ENCODE assay signal across 8 cellular contexts in genomic region chr3:49724586-49724985, GRCh38. TPM values are rescaled to one million over a fixed set of nuclear protein-coding genes. Genes with fewer than 3 reads are reported as not detected.
DNase-seq lines count a peak whose midpoint lies in the region; FAIRE-seq and TF ChIP-seq lines count a peak whose summit lies in the region.

No MANE protein-coding gene starts in this region.

- CTCF ChIA-PET in HEK293T (lab: Yijun Ruan, JAX): interaction anchor here (1.0 kb wide), 1 partner anchor 23 kb away, joined by 5 read pairs; no protein-coding TSS in a partner anchor

- TF ChIP-seq CTCF in 22Rv1 (IDR thresholded peaks at IDR 0.05) (no peak), kidney (IDR thresholded peaks at IDR 0.05; ENCODE audit: borderline replicate concordance, extremely low read depth, insufficient read depth) (no peak), testis (IDR thresholded peaks at IDR 0.05) (no peak)

- POLR2A ChIA-PET in HEK293T (lab: Yijun Ruan, JAX): interaction anchor here (0.6 to 1.7 kb wide), 4 partner anchors 8 to 62 kb away, joined by 3 to 4 read pairs (median 4); partner anchors contain the start of gene IP6K1

- peak overlapping the region; percentile 49 to 69 for H3K4me3 ChIP-seq in kidney (ENCODE audit: low read length in 2 of 2)
- peak overlapping the region; percentile 65 to 99 for H3K4me3 ChIP-seq in testis

- peak overlapping the region; percentile 97 for H3K27ac ChIP-seq in 22Rv1
- H3K27ac ChIP-seq in adipose tissue (ENCODE audit: low read depth, low read length): peak overlapping the region; percentile 47
- peak overlapping the region; percentile 84 to 93 for H3K27ac ChIP-seq in kidney (ENCODE audit: low read depth in 2 of 2, low read length in 2 of 2)
- H3K27ac ChIP-seq in testis: peak overlapping the region; percentile 77 to 92

- H3K9me3 ChIP-seq in kidney (ENCODE audit: control insufficient read depth in 1 of 2, low read length in 2 of 2) (no peaks in the 10 kb centered on the region), testis (no peaks in the 10 kb centered on the region)

- TF ChIP-seq POLR2A in testis (IDR thresholded peaks at IDR 0.05): no peak

- H3K36me3 ChIP-seq in kidney (ENCODE audit: control insufficient read depth in 1 of 2, insufficient read depth in 2 of 2, low read length in 2 of 2): peaks cover 16 to 26% of the 10 kb centered on the region in 2 donors
- no peaks in the 10 kb centered on the region for H3K36me3 ChIP-seq in testis (ENCODE audit: low read depth, missing control alignments)

- intact Hi-C loops in kidney (cut with DNase I) (no loop called here), testis (cut with DNase I; ENCODE audit: low total_unique reads) (no loop called here)

- WGBS in adipose tissue, 3 donors: 15 to 22% (median 21%) methylated on average over 6 of the region's 6 CpGs
- WGBS in testis, 2 donors: 10 to 16% methylated on average over 5 to 6 of the region's 6 CpGs

- H3K9ac ChIP-seq in kidney (ENCODE audit: low read length in 2 of 2): peak overlapping the region; percentile 63 to 86

- H3K4me1 ChIP-seq in kidney (ENCODE audit: control insufficient read depth in 1 of 2, insufficient read depth in 1 of 2, low read depth in 1 of 2, low read length in 2 of 2) (peaks cover 12 to 27% of the 10 kb centered on the region in 2 donors), testis (peaks cover 17% of the 10 kb centered on the region)

- no peak for DNase-seq in HEK293T (ENCODE audit: extremely low spot score)
- DNase-seq in kidney: peak; percentile 79
- DNase-seq in testis: peak; percentile 56
- DNase-seq in DMS79 treated with DMSO at 0.1 percent for 48 hours (lab: John Stamatoyannopoulos, UW): no peak
- no peak for DNase-seq in mesenteric fat pad (ENCODE audit: low spot score)
- no peak for DNase-seq in hippocampal formation (lab: John Stamatoyannopoulos, UW)

- H3K27me3 ChIP-seq in testis: no peaks in the 10 kb centered on the region

- FAIRE-seq in kidney (lab: Jason Lieb, UNC): no peak

TF ChIP-seq in HEK293T, 16 proteins besides CTCF, POLR2A, EP300 and RAD21:
- TF ChIP-seq FOXA1 (IDR thresholded peaks at IDR 0.05): no peak
- no peak for TF ChIP-seq PKNOX1 (IDR thresholded peaks at IDR 0.05)
- 0 out of 2 replicates have a peak, but pooled peaks have one; percentile 28 for TF ChIP-seq HDGF (IDR thresholded peaks at IDR 0.05; ENCODE audit: borderline replicate concordance)
- no peak for TF ChIP-seq ARNT (IDR thresholded peaks at IDR 0.05)
- TF ChIP-seq FOXK2 (IDR thresholded peaks at IDR 0.05): no peak
- TF ChIP-seq SP1 (IDR thresholded peaks at IDR 0.05): no peak
- TF ChIP-seq ELF4 (IDR thresholded peaks at IDR 0.05): no peak
- TF ChIP-seq TARDBP (IDR thresholded peaks at IDR 0.05): no peak
TF ChIP-seq in HEK293T: peak in this region for 1.

RNA-seq across cellular contexts. Expression of gene GMPPB, which starts 0.8 kb away (rescaled TPM):
- polyA plus RNA-seq in adipose tissue (10 to 100 TPM; 18.1 to 34.0 (median 20.5) TPM), kidney (ENCODE audit: insufficient read depth, low read depth, low replicate concordance) (25.0 TPM), testis (ENCODE audit: insufficient read depth, low read depth, low replicate concordance) (16.8 TPM)
- total RNA-seq in kidney (37.4 TPM), testis (10 to 100 TPM; 15.7 to 23.4 TPM), mesenteric fat pad (45.4 TPM)

RNA-seq across cellular contexts. Expression of gene AMIGO3, which starts 5.1 kb away (rescaled TPM):
- polyA plus RNA-seq in adipose tissue: under 1 TPM in 2 of 3 donors, not detected in 1; 0.87 to 0.88 TPM
- total RNA-seq in kidney: not detected
- polyA plus RNA-seq in kidney (ENCODE audit: insufficient read depth, low read depth, low replicate concordance): 0.73 TPM
- 10 to 100 TPM in 1 of 2 donors, 1 to 10 TPM in 1; 8.8 to 14.8 TPM for total RNA-seq in testis
- polyA plus RNA-seq in testis (ENCODE audit: insufficient read depth, low read depth, low replicate concordance): 3.0 TPM
- not detected for total RNA-seq in mesenteric fat pad

RNA-seq across cellular contexts. Expression of gene RNF123, which starts 35.2 kb away (rescaled TPM):
- polyA plus RNA-seq in adipose tissue: 10 to 100 TPM; 12.3 to 20.9 (median 13.6) TPM
- total RNA-seq in kidney: 43.7 TPM
- polyA plus RNA-seq in kidney (ENCODE audit: insufficient read depth, low read depth, low replicate concordance): 41.7 TPM
- total RNA-seq in testis: 10 to 100 TPM; 72.4 to 79.7 TPM
- 54.7 TPM for polyA plus RNA-seq in testis (ENCODE audit: insufficient read depth, low read depth, low replicate concordance)
- 42.1 TPM for total RNA-seq in mesenteric fat pad

RNA-seq across cellular contexts. Expression of gene MST1, which starts 35.3 kb away (rescaled TPM):
- 10 to 100 TPM; 14.3 to 22.2 (median 19.1) TPM for polyA plus RNA-seq in adipose tissue
- 77.3 TPM for total RNA-seq in kidney
- polyA plus RNA-seq in kidney (ENCODE audit: insufficient read depth, low read depth, low replicate concordance): 152 TPM
- total RNA-seq in testis: 10 to 100 TPM; 60.3 to 67.1 TPM
- 73.4 TPM for polyA plus RNA-seq in testis (ENCODE audit: insufficient read depth, low read depth, low replicate concordance)
- total RNA-seq in mesenteric fat pad: 5.7 TPM

RNA-seq across cellular contexts. Expression of gene APEH, which starts 50.4 kb away (rescaled TPM):
- polyA plus RNA-seq in adipose tissue (10 to 100 TPM; 31.5 to 46.6 (median 44.6) TPM), kidney (ENCODE audit: insufficient read depth, low read depth, low replicate concordance) (138 TPM), testis (ENCODE audit: insufficient read depth, low read depth, low replicate concordance) (72.3 TPM)
- total RNA-seq in kidney (143 TPM), testis (10 to 100 TPM; 76.7 to 94.5 TPM), mesenteric fat pad (51.1 TPM)

Comparison
In these comparisons a context has a peak if more than half of its experiments do, and no peak if none do; other contexts are left out.
1. H3K27ac ChIP-seq: peak in every context shown above with its lines; median percentile 97 in 22Rv1; 88 in kidney; 84 in testis; 47 in adipose tissue.
2. DNase-seq: peak in kidney (single experiment) and testis (single experiment); none in HEK293T (single experiment), DMS79 treated with DMSO at 0.1 percent for 48 hours (single experiment), mesenteric fat pad (single experiment) and hippocampal formation (0 of 2).